ENCODE assay signal across 8 cellular contexts in the genomic region with DNA sequence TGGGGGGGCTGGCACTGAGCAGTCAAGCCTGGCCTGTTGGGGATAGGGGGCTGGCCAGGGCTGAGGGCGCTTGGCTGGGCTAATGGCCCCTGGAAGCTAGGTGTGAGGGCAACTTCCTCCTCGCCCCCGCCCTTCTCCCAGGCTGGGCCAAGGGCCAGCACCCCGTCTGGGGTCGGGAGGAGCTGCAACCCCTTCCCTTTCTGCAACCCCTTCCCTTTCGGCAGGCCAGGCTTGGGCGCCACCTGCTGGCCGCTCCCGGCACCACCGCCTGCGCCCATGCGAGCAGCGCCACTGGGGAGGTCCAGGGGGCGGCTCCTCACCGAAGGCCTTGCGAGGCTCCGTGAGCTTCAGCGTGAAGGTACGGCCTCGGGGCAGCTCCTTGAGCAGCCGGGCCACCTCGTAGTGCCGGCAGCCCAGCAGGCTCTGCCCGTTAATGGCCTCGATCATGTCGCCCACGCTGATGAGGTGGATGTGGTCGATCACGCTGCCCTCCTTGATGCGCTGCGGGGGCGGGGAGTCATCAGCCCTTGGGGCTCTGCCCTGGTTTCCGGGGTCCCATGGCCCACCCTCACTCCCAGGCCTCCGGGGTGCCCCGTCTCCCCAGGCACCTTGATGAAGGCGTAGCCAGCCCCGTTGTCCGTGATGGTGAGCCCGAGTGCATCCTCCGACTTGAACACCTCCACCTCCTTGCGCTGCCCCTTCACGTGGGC. TPM values are rescaled to one million over a fixed set of nuclear protein-coding genes. Genes with fewer than 3 reads are reported as not detected.
DNase-seq lines count a peak whose midpoint lies in the region; ATAC-seq and TF ChIP-seq lines count a peak whose summit lies in the region.

No MANE protein-coding gene starts in this region.

- POLR2A ChIA-PET in Caco-2 (lab: Charles Lee), result interaction anchor here (0.8 kb wide), 1 partner anchor 60 kb away, joined by 3 read pairs; no protein-coding TSS in a partner anchor

- H3K36me3 Mint-ChIP-seq in Caco-2 (ENCODE audit: insufficient read depth, unreplicated experiment) (peaks cover 42% of the 10 kb centered on the region), neural progenitor cell (peaks cover 8% of the 10 kb centered on the region)

- DNase-seq in Caco-2, result peak in 1 of 2 experiments; percentile 74
- peak; percentile 91 for DNase-seq in activated CD8-positive, alpha-beta memory T cell treated with anti-CD3 and anti-CD28 coated beads for 24 hours
- peak; percentile 43 for DNase-seq in epidermal melanocyte (ENCODE audit: insufficient read length, low spot score)
- DNase-seq in neural progenitor cell (ENCODE audit: low spot score), result peak; percentile 82
- DNase-seq in upper lobe of right lung, result peak; percentile 78
- DNase-seq in SW480 (ENCODE audit: low spot score), result no peak

- no peak overlapping the region for H3K4me3 ChIP-seq in Caco-2 (ENCODE audit: low read depth, low read length)
- no peak overlapping the region for H3K4me3 ChIP-seq in Loucy (ENCODE audit: low read length, poor library complexity, severe bottlenecking)
- H3K4me3 ChIP-seq in neural progenitor cell, result no peak overlapping the region
- no peak overlapping the region for H3K4me3 ChIP-seq in upper lobe of right lung

- no peak overlapping the region for H3K4me3 Mint-ChIP-seq in Caco-2 (ENCODE audit: unreplicated experiment)
- H3K4me3 Mint-ChIP-seq in neural progenitor cell, result no peak overlapping the region

- no peak overlapping the region for H3K27ac Mint-ChIP-seq in Caco-2 (ENCODE audit: unreplicated experiment)
- H3K27ac Mint-ChIP-seq in neural progenitor cell, result no peak overlapping the region

- H3F3A ChIP-seq in Loucy (ENCODE audit: low read depth) (no peaks in the 10 kb centered on the region), neural progenitor cell (ENCODE audit: low read depth) (peaks cover 9% of the 10 kb centered on the region)

- H3K4me2 ChIP-seq in Loucy (ENCODE audit: low read depth, low read length, poor library complexity, severe bottlenecking) (no peak overlapping the region), neural progenitor cell (no peak overlapping the region)

- H3K9me3 ChIP-seq in Caco-2 (no peaks in the 10 kb centered on the region), Loucy (ENCODE audit: insufficient read depth, low read depth, low read length) (no peaks in the 10 kb centered on the region), neural progenitor cell (ENCODE audit: low read depth) (no peaks in the 10 kb centered on the region), upper lobe of right lung (no peaks in the 10 kb centered on the region)

- H3K9me3 Mint-ChIP-seq in Caco-2 (ENCODE audit: unreplicated experiment) (no peaks in the 10 kb centered on the region), neural progenitor cell (no peaks in the 10 kb centered on the region)

- intact Hi-C loops in Caco-2 (cut with micrococcal nuclease; ENCODE audit: unreplicated experiment) (loop anchor here (10.0 kb wide), 1 partner anchor 115 kb away; no protein-coding TSS in a partner anchor), upper lobe of right lung (cut with DNase I) (no loop called here)

- ATAC-seq in upper lobe of right lung, result peak; percentile 52
- ATAC-seq in HG02852 (IDR thresholded peaks at IDR 0.05; ENCODE audit: unreplicated experiment), result no peak

- TF ChIP-seq CTCF in Caco-2 (IDR thresholded peaks at IDR 0.05; ENCODE audit: insufficient read depth in 1 of 2, low read depth in 1 of 2, low read length in 1 of 2, severe bottlenecking in 1 of 2, unreplicated experiment in 1 of 2) (peak; percentile 59 to 82), Loucy (conservative IDR thresholded peaks at IDR 0.05; ENCODE audit: low read length) (peak; percentile 84), neural progenitor cell (IDR thresholded peaks at IDR 0.05) (peak; percentile 98), upper lobe of right lung (IDR thresholded peaks at IDR 0.05) (peak; percentile 90)

- no TSS peak for BruUV-seq in Caco-2 (replicated peaks; lab: Mats Ljungman, UMichigan)

- H3K4me1 Mint-ChIP-seq in Caco-2 (ENCODE audit: low read depth, unreplicated experiment), result peaks cover 11% of the 10 kb centered on the region
- H3K4me1 Mint-ChIP-seq in neural progenitor cell, result peaks cover 11% of the 10 kb centered on the region

- H3K9ac ChIP-seq in Loucy (ENCODE audit: low read depth, low read length, poor library complexity, severe bottlenecking) (no peak overlapping the region), neural progenitor cell (no peak overlapping the region)

- no peaks in the 10 kb centered on the region for H3K79me2 ChIP-seq in Loucy (ENCODE audit: insufficient read depth, low read length)
- H3K79me2 ChIP-seq in neural progenitor cell (ENCODE audit: low read depth), result no peaks in the 10 kb centered on the region

- H2AFZ ChIP-seq in Loucy (ENCODE audit: low read length), result no peak overlapping the region
- H2AFZ ChIP-seq in neural progenitor cell (replicated peaks), result no peak overlapping the region

- H3K36me3 ChIP-seq in Caco-2 (ENCODE audit: control insufficient read depth, insufficient read depth, low read length) (no peaks in the 10 kb centered on the region; the same call in 1 of the 2 replicates), Loucy (ENCODE audit: insufficient read depth, low read length) (no peaks in the 10 kb centered on the region), neural progenitor cell (no peaks in the 10 kb centered on the region), upper lobe of right lung (peaks cover 18% of the 10 kb centered on the region)

- H3K27me3 ChIP-seq in Caco-2 (replicated peaks; ENCODE audit: control insufficient read depth, insufficient read depth, low read length) (no peaks in the 10 kb centered on the region), Loucy (ENCODE audit: insufficient read depth, low read length, poor library complexity, severe bottlenecking) (no peaks in the 10 kb centered on the region), neural progenitor cell (no peaks in the 10 kb centered on the region), upper lobe of right lung (no peaks in the 10 kb centered on the region)

- H3K27me3 Mint-ChIP-seq in Caco-2 (ENCODE audit: insufficient read depth, unreplicated experiment) (no peaks in the 10 kb centered on the region), neural progenitor cell (ENCODE audit: insufficient read depth, low read depth) (peaks cover 7% of the 10 kb centered on the region)

- no peaks in the 10 kb centered on the region for H3K4me1 ChIP-seq in Caco-2
- H3K4me1 ChIP-seq in Loucy (ENCODE audit: insufficient read depth, low read length, poor library complexity, severe bottlenecking), result peaks cover 13% of the 10 kb centered on the region
- H3K4me1 ChIP-seq in neural progenitor cell, result peaks cover 12% of the 10 kb centered on the region
- peaks cover 27% of the 10 kb centered on the region for H3K4me1 ChIP-seq in upper lobe of right lung

- CTCF ChIA-PET in Caco-2 (lab: Charles Lee), result interaction anchor here (1.4 to 1.8 kb wide), 2 partner anchors 8 to 344 kb away, joined by 4 read pairs; partner anchors contain the start of gene ASF1B

- H3K9me2 ChIP-seq in Loucy (replicated peaks; ENCODE audit: low read depth, low read length), result no peaks in the 10 kb centered on the region

- H3K27ac ChIP-seq in neural progenitor cell (no peak overlapping the region), upper lobe of right lung (no peak overlapping the region)

- H4K20me1 ChIP-seq in Loucy (ENCODE audit: insufficient read depth, low read length, poor library complexity, severe bottlenecking) (no peaks in the 10 kb centered on the region), neural progenitor cell (ENCODE audit: low read depth) (peaks cover 24% of the 10 kb centered on the region)

RNA-seq across cellular contexts. Expression of gene PTGER1, which starts 5.0 kb away (rescaled TPM):
- 0.20 and 0.74 TPM in 2 replicates for total RNA-seq in Caco-2 (2022)
- total RNA-seq in neural progenitor cell (ENCODE audit: low replicate concordance), result not detected in 2 replicates
- 2.5 TPM for total RNA-seq in upper lobe of right lung

RNA-seq across cellular contexts. Expression of gene GIPC1, which starts 15.8 kb away (rescaled TPM):
- total RNA-seq in Caco-2 (2022) (98.7 and 105 TPM in 2 replicates), neural progenitor cell (ENCODE audit: low replicate concordance) (23.6 and 83.6 TPM in 2 replicates), upper lobe of right lung (97.7 TPM)

RNA-seq across cellular contexts. Expression of gene DNAJB1, which starts 38.1 kb away (rescaled TPM):
- total RNA-seq in Caco-2 (2022), result 79.5 and 80.2 TPM in 2 replicates
- 61.4 and 61.9 TPM in 2 replicates for total RNA-seq in neural progenitor cell (ENCODE audit: low replicate concordance)
- total RNA-seq in upper lobe of right lung, result 99.7 TPM

RNA-seq across cellular contexts. Expression of gene PKN1, which starts 47.0 kb away (rescaled TPM):
- total RNA-seq in Caco-2 (2022) (102 and 105 TPM in 2 replicates), neural progenitor cell (ENCODE audit: low replicate concordance) (29.0 and 98.6 TPM in 2 replicates), upper lobe of right lung (159 TPM)

RNA-seq across cellular contexts. Expression of gene TECR, which starts 49.3 kb away (rescaled TPM):
- total RNA-seq in Caco-2 (2022) (294 and 300 TPM in 2 replicates), neural progenitor cell (ENCODE audit: low replicate concordance) (41.9 and 96.4 TPM in 2 replicates), upper lobe of right lung (123 TPM)
